ENCODE assay signal across 8 cellular contexts in genomic region chr1:3900150-3900968, GRCh38. TPM values are rescaled to one million over a fixed set of nuclear protein-coding genes. Genes with fewer than 3 reads are reported as not detected.
A peak's percentile ranks its signal among the peaks of the same experiment; 100 is the strongest.
DNase-seq lines count a peak whose midpoint lies in the region; ATAC-seq, FAIRE-seq and TF ChIP-seq lines count a peak whose summit lies in the region.

Gene C1orf174 (minus strand): TSS chr1:3900272. CDS start chr1:3900186, 86 bp downstream.

- H3K27me3 ChIP-seq in esophagus muscularis mucosa = no peaks in the 10 kb centered on the region
- H3K27me3 ChIP-seq in muscle layer of duodenum (ENCODE audit: low read depth, low read length) = no peaks in the 10 kb centered on the region

- peaks cover 0 to under 1% (median 0%) of the 10 kb centered on the region in 4 donors for H3K36me3 ChIP-seq in esophagus muscularis mucosa
- no peaks in the 10 kb centered on the region for H3K36me3 ChIP-seq in muscle layer of duodenum (ENCODE audit: control insufficient read depth in 1 of 2, insufficient read depth in 2 of 2, low read length in 2 of 2)

- peak within 1 kb of the TSS; percentile 98 for H3K27ac Mint-ChIP-seq in activated T-cell treated with anti-CD3 and anti-CD28 coated beads, Interleukin-2, amount 50 U/mL, for 72 hours

- peaks cover 0 to 11% (median 5%) of the 10 kb centered on the region in 4 donors for H3K9me3 ChIP-seq in esophagus muscularis mucosa
- peaks cover 0 to 7% of the 10 kb centered on the region in 2 donors for H3K9me3 ChIP-seq in muscle layer of duodenum (ENCODE audit: control insufficient read depth in 1 of 2, low read length in 2 of 2)

- no peak for TF ChIP-seq CTCF in esophagus muscularis mucosa (IDR thresholded peaks at IDR 0.05)

- WGBS in esophagus muscularis mucosa = 2% methylated on average over 22 of the region's 58 CpGs

- no peaks in the 10 kb centered on the region for H3K27me3 Mint-ChIP-seq in activated T-cell treated with anti-CD3 and anti-CD28 coated beads, Interleukin-2, amount 50 U/mL, for 72 hours (ENCODE audit: low read depth)

- ATAC-seq in GM21619 (IDR thresholded peaks at IDR 0.05; ENCODE audit: unreplicated experiment) = peak; percentile 63
- ATAC-seq in activated T-cell treated with anti-CD3 and anti-CD28 coated beads, Interleukin-2, amount 50 U/mL, for 72 hours (replicated peaks in 1 of 2) = peak; percentile 77 to 78

- DNase-seq in DMS153 (lab: John Stamatoyannopoulos, UW) (peak; percentile 95), RCC 7860 (ENCODE audit: low spot score) (peak; percentile 89), esophagus muscularis mucosa (ENCODE audit: extremely low spot score) (peak; percentile 99)
- peak; percentile 99 for DNase-seq in Jurkat, Clone E6-1 (ENCODE audit: low read depth, low spot score)
- DNase-seq in activated T-cell treated with anti-CD3 and anti-CD28 coated beads, Interleukin-2, amount 50 U/mL, for 72 hours = peak; percentile 89 to 94
- peak; percentile 93 to 96 for DNase-seq in stimulated activated CD8-positive, alpha-beta memory T cell treated with anti-CD3 and anti-CD28 coated beads, Interleukin-7, amount 100 ng/mL, for 4 hours (ENCODE audit: low read depth in 2 of 2)

- TF ChIP-seq POLR2A in esophagus muscularis mucosa (IDR thresholded peaks at IDR 0.05; ENCODE audit: low read depth) = peak; percentile 40

- peak within 1 kb of the TSS; percentile 94 to 97 for H3K4me3 Mint-ChIP-seq in activated T-cell treated with anti-CD3 and anti-CD28 coated beads, Interleukin-2, amount 50 U/mL, for 72 hours

- H3K4me1 ChIP-seq in esophagus muscularis mucosa (peaks cover 7 to 34% (median 29%) of the 10 kb centered on the region in 4 donors), muscle layer of duodenum (ENCODE audit: control insufficient read depth in 1 of 2, insufficient read depth in 2 of 2, low read length in 2 of 2) (peaks cover 0 to 13% of the 10 kb centered on the region in 2 donors)

- peaks cover 63% of the 10 kb centered on the region for H3K4me1 Mint-ChIP-seq in activated T-cell treated with anti-CD3 and anti-CD28 coated beads, Interleukin-2, amount 50 U/mL, for 72 hours (ENCODE audit: low read depth)

- TF ChIP-seq EP300 in esophagus muscularis mucosa (IDR thresholded peaks at IDR 0.05) = no peak

- H3K27ac ChIP-seq in esophagus muscularis mucosa (replicated peaks in 1 of 4) = peak within 1 kb of the TSS; percentile 93 to 98 (median 94)
- peak within 1 kb of the TSS; percentile 93 for H3K27ac ChIP-seq in muscle layer of duodenum (ENCODE audit: low read length)

- peaks cover 2 to 6% of the 10 kb centered on the region in 2 donors for H3K9me3 Mint-ChIP-seq in activated T-cell treated with anti-CD3 and anti-CD28 coated beads, Interleukin-2, amount 50 U/mL, for 72 hours

- FAIRE-seq in RCC 7860 (lab: Jason Lieb, UNC) = peak; percentile 50

- intact Hi-C loops in esophagus muscularis mucosa (cut with DNase I) = no loop called here

- H3K4me3 ChIP-seq in Jurkat, Clone E6-1 (ENCODE audit: low read length) = peak within 1 kb of the TSS; percentile 80
- H3K4me3 ChIP-seq in esophagus muscularis mucosa = peak within 1 kb of the TSS; percentile 76 to 88 (median 86)
- H3K4me3 ChIP-seq in muscle layer of duodenum (ENCODE audit: low read depth in 1 of 2, low read length in 2 of 2) = peak within 1 kb of the TSS; percentile 77 to 95

- H3K36me3 Mint-ChIP-seq in activated T-cell treated with anti-CD3 and anti-CD28 coated beads, Interleukin-2, amount 50 U/mL, for 72 hours (ENCODE audit: insufficient read depth in 2 of 2) = peaks cover 6 to 17% of the 10 kb centered on the region in 2 donors

RNA-seq across cellular contexts. Expression of gene C1orf174, which starts in this region (rescaled TPM):
- polyA plus RNA-seq in Jurkat, Clone E6-1 (2012; ENCODE audit: insufficient read depth, insufficient read length) = 40.5 TPM
- total RNA-seq in activated T-cell treated with anti-CD3 and anti-CD28 coated beads, Interleukin-2, amount 50 U/mL, for 72 hours = 10 to 100 TPM; 30.8 to 43.7 TPM
- total RNA-seq in esophagus muscularis mucosa = 10 to 100 TPM; 25.0 to 35.1 (median 27.6) TPM

Comparison
In these comparisons a context has a peak if more than half of its experiments do, and no peak if none do; other contexts are left out.
1. Peak in every context shown above with its lines: DNase-seq, ATAC-seq, H3K4me3 ChIP-seq and H3K27ac ChIP-seq.